Comparison of ENCODE assay signal across 1 cellular context in the genomic region with DNA sequence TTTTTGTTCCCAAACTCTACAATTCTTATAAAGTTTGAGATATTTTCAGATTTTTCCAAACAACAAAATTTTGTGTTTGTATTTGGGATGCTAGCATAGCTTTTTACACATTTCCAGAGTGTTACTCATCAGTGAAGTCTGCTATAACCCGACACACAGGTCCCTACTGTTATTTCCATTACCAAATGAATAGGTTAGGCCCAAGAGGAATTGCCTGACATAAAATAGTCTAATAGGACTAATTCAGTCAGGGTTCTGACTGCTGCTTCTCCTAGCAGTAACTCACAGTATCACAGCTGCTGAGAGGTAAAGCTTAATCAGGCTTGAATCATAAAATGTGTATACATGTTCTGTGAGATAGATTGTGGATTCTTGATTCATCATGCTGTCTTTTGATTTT.
TF ChIP-seq lines count a peak whose summit lies in the region.

No MANE protein-coding gene starts in this region.

TF ChIP-seq in WTC11, 78 proteins besides CTCF, POLR2A, EP300 and RAD21 (continued from another document):
- TF ChIP-seq, protein P1, sequence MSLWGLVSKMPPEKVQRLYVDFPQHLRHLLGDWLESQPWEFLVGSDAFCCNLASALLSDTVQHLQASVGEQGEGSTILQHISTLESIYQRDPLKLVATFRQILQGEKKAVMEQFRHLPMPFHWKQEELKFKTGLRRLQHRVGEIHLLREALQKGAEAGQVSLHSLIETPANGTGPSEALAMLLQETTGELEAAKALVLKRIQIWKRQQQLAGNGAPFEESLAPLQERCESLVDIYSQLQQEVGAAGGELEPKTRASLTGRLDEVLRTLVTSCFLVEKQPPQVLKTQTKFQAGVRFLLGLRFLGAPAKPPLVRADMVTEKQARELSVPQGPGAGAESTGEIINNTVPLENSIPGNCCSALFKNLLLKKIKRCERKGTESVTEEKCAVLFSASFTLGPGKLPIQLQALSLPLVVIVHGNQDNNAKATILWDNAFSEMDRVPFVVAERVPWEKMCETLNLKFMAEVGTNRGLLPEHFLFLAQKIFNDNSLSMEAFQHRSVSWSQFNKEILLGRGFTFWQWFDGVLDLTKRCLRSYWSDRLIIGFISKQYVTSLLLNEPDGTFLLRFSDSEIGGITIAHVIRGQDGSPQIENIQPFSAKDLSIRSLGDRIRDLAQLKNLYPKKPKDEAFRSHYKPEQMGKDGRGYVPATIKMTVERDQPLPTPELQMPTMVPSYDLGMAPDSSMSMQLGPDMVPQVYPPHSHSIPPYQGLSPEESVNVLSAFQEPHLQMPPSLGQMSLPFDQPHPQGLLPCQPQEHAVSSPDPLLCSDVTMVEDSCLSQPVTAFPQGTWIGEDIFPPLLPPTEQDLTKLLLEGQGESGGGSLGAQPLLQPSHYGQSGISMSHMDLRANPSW (CRISPR knock-in tag; conservative IDR thresholded peaks at IDR 0.05; ENCODE audit: low read depth) = no peak
- TF ChIP-seq FOXK1 (CRISPR knock-in tag; IDR thresholded peaks at IDR 0.05) (no peak), NR1H2 (CRISPR knock-in tag; IDR thresholded peaks at IDR 0.05) (no peak), MXD4 (CRISPR knock-in tag; IDR thresholded peaks at IDR 0.05; ENCODE audit: borderline replicate concordance) (no peak), CBFB (CRISPR knock-in tag; IDR thresholded peaks at IDR 0.05; ENCODE audit: low read depth) (no peak), HMGA2 (CRISPR knock-in tag; IDR thresholded peaks at IDR 0.05) (no peak), GABPB1 (CRISPR knock-in tag; IDR thresholded peaks at IDR 0.05) (no peak), RELA (CRISPR knock-in tag; IDR thresholded peaks at IDR 0.05; ENCODE audit: borderline replicate concordance) (no peak), ZBTB21 (CRISPR knock-in tag; IDR thresholded peaks at IDR 0.05; ENCODE audit: borderline replicate concordance) (no peak), FOXP1 (CRISPR knock-in tag; IDR thresholded peaks at IDR 0.05; ENCODE audit: borderline replicate concordance) (no peak), ELF4 (CRISPR knock-in tag; IDR thresholded peaks at IDR 0.05; ENCODE audit: low read depth) (no peak)
- TF ChIP-seq, protein P2, sequence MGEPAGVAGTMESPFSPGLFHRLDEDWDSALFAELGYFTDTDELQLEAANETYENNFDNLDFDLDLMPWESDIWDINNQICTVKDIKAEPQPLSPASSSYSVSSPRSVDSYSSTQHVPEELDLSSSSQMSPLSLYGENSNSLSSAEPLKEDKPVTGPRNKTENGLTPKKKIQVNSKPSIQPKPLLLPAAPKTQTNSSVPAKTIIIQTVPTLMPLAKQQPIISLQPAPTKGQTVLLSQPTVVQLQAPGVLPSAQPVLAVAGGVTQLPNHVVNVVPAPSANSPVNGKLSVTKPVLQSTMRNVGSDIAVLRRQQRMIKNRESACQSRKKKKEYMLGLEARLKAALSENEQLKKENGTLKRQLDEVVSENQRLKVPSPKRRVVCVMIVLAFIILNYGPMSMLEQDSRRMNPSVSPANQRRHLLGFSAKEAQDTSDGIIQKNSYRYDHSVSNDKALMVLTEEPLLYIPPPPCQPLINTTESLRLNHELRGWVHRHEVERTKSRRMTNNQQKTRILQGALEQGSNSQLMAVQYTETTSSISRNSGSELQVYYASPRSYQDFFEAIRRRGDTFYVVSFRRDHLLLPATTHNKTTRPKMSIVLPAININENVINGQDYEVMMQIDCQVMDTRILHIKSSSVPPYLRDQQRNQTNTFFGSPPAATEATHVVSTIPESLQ (CRISPR knock-in tag; IDR thresholded peaks at IDR 0.05) = no peak
- TF ChIP-seq, protein P3, sequence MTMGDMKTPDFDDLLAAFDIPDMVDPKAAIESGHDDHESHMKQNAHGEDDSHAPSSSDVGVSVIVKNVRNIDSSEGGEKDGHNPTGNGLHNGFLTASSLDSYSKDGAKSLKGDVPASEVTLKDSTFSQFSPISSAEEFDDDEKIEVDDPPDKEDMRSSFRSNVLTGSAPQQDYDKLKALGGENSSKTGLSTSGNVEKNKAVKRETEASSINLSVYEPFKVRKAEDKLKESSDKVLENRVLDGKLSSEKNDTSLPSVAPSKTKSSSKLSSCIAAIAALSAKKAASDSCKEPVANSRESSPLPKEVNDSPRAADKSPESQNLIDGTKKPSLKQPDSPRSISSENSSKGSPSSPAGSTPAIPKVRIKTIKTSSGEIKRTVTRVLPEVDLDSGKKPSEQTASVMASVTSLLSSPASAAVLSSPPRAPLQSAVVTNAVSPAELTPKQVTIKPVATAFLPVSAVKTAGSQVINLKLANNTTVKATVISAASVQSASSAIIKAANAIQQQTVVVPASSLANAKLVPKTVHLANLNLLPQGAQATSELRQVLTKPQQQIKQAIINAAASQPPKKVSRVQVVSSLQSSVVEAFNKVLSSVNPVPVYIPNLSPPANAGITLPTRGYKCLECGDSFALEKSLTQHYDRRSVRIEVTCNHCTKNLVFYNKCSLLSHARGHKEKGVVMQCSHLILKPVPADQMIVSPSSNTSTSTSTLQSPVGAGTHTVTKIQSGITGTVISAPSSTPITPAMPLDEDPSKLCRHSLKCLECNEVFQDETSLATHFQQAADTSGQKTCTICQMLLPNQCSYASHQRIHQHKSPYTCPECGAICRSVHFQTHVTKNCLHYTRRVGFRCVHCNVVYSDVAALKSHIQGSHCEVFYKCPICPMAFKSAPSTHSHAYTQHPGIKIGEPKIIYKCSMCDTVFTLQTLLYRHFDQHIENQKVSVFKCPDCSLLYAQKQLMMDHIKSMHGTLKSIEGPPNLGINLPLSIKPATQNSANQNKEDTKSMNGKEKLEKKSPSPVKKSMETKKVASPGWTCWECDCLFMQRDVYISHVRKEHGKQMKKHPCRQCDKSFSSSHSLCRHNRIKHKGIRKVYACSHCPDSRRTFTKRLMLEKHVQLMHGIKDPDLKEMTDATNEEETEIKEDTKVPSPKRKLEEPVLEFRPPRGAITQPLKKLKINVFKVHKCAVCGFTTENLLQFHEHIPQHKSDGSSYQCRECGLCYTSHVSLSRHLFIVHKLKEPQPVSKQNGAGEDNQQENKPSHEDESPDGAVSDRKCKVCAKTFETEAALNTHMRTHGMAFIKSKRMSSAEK (CRISPR knock-in tag; IDR thresholded peaks at IDR 0.05; ENCODE audit: borderline replicate concordance) = no peak
